1 cellular context compared by ENCODE assay signal in genomic region chr2:121472465-121472993, GRCh38.
TF ChIP-seq lines count a peak whose summit lies in the region.

No MANE protein-coding gene starts in this region.

TF ChIP-seq in H1, 55 proteins besides CTCF, POLR2A, EP300 and RAD21:
- TF ChIP-seq CHD7 (IDR thresholded peaks at IDR 0.05; ENCODE audit: insufficient replicate concordance, low read length) (no peak), TAF7 (optimal IDR thresholded peaks at IDR 0.05; ENCODE audit: borderline replicate concordance, low read depth, low read length) (no peak), USF2 (IDR thresholded peaks at IDR 0.05; ENCODE audit: low read length) (no peak), BCL11A (IDR thresholded peaks at IDR 0.05; ENCODE audit: low read depth in 2 of 2, low read length in 2 of 2) (no peak), ATF2 (IDR thresholded peaks at IDR 0.05; ENCODE audit: low read length) (no peak), POLR2AphosphoS5 (IDR thresholded peaks at IDR 0.05; ENCODE audit: low read depth, low read length) (no peak), POU5F1 (IDR thresholded peaks at IDR 0.05; ENCODE audit: low read depth, low read length) (no peak), HDAC6 (IDR thresholded peaks at IDR 0.05; ENCODE audit: low read depth, low read length) (no peak), YY1 (IDR thresholded peaks at IDR 0.05; ENCODE audit: low read depth, low read length) (no peak)
